ENCODE assay signal across 8 cellular contexts in genomic region chr3:133574260-133574881, GRCh38. TPM values are rescaled to one million over a fixed set of nuclear protein-coding genes. Genes with fewer than 3 reads are reported as not detected.
DNase-seq lines count a peak whose midpoint lies in the region; ATAC-seq, FAIRE-seq and TF ChIP-seq lines count a peak whose summit lies in the region.

No MANE protein-coding gene starts in this region.

- intact Hi-C loops in endothelial cell of umbilical vein (cut with micrococcal nuclease): loop anchor here (5.0 to 10.0 kb wide), 6 partner anchors 42 to 913 kb away; partner anchors contain the start of genes ANAPC13, CEP63 and SRPRB

- H3K27ac Mint-ChIP-seq in activated CD8-positive, alpha-beta T cell treated with anti-CD3 and anti-CD28 coated beads, Interleukin-2, amount 10 ng/mL, durations not matched to agents 7 days and 5 days: peak overlapping the region; percentile 99

- peak; percentile 5 for TF ChIP-seq CTCF in AG09309 (IDR thresholded peaks at IDR 0.05; ENCODE audit: control insufficient read depth, insufficient read depth, low read depth, low read length, missing control alignments)
- no peak for TF ChIP-seq CTCF in HL-60 (IDR thresholded peaks at IDR 0.05; ENCODE audit: insufficient read depth, low read length)
- peak in 1 of 2 donors; percentile 12 for TF ChIP-seq CTCF in endothelial cell of umbilical vein (IDR thresholded peaks at IDR 0.05; ENCODE audit: extremely low read depth in 1 of 2, insufficient read depth in 1 of 2, low read depth in 1 of 2, low read length in 2 of 2)

- H3K36me3 ChIP-seq in endothelial cell of umbilical vein (ENCODE audit: control insufficient read depth in 2 of 2, extremely low read depth in 1 of 2, insufficient read depth in 2 of 2, low read length in 2 of 2) (peaks cover 4 to 15% of the 10 kb centered on the region in 2 experiments), mucosa of stomach (ENCODE audit: control insufficient read depth, insufficient read depth, low read length) (peaks cover 4% of the 10 kb centered on the region)

- H3K4me1 ChIP-seq in endothelial cell of umbilical vein (ENCODE audit: control insufficient read depth, extremely low read depth, insufficient read depth, low read length) (peaks cover 59% of the 10 kb centered on the region), mucosa of stomach (ENCODE audit: control insufficient read depth, insufficient read depth, low read length) (peaks cover 32% of the 10 kb centered on the region)

- no peaks in the 10 kb centered on the region for H3K27me3 Mint-ChIP-seq in activated CD8-positive, alpha-beta T cell treated with anti-CD3 and anti-CD28 coated beads, Interleukin-2, amount 10 ng/mL, durations not matched to agents 7 days and 5 days (ENCODE audit: low read depth)

- no peak for FAIRE-seq in endothelial cell of umbilical vein (lab: Jason Lieb, UNC)

- DNase-seq in AG09309 (ENCODE audit: low read depth) (no peak), HL-60 (ENCODE audit: low read depth in 1 of 2, low spot score in 1 of 2) (peak in 1 of 2 experiments; percentile 42), endothelial cell of umbilical vein (ENCODE audit: low read depth, low spot score) (peak; percentile 75), NCI-H526 (lab: John Stamatoyannopoulos, UW) (no peak)
- peak; percentile 73 for DNase-seq in activated CD8-positive, alpha-beta T cell treated with anti-CD3 and anti-CD28 coated beads, Interleukin-2, amount 10 ng/mL, durations not matched to agents 7 days and 5 days
- peak; percentile 60 to 71 for DNase-seq in stimulated activated CD8-positive, alpha-beta memory T cell treated with anti-CD3 and anti-CD28 coated beads, Interleukin-7, amount 100 ng/mL, for 48 hours (ENCODE audit: extremely low read depth in 1 of 2, low read depth in 1 of 2)

- peak overlapping the region; percentile 71 for H3K4me2 ChIP-seq in endothelial cell of umbilical vein (ENCODE audit: insufficient read depth, low read length)

- H3K27me3 ChIP-seq in HL-60 (ENCODE audit: insufficient read depth, poor library complexity, severe bottlenecking): no peaks in the 10 kb centered on the region
- no peaks in the 10 kb centered on the region for H3K27me3 ChIP-seq in endothelial cell of umbilical vein (ENCODE audit: control insufficient read depth in 2 of 2, insufficient read depth in 2 of 2, low read length in 2 of 2)
- H3K27me3 ChIP-seq in mucosa of stomach (ENCODE audit: control insufficient read depth, insufficient read depth, low read length): no peaks in the 10 kb centered on the region

- peak; percentile 35 for ATAC-seq in GM19455 (IDR thresholded peaks at IDR 0.05; ENCODE audit: unreplicated experiment)
- peak; percentile 29 for ATAC-seq in activated CD8-positive, alpha-beta T cell treated with anti-CD3 and anti-CD28 coated beads, Interleukin-2, amount 10 ng/mL, durations not matched to agents 7 days and 5 days

- TF ChIP-seq POLR2A in endothelial cell of umbilical vein (IDR thresholded peaks at IDR 0.05; ENCODE audit: low read depth, low read length): peak; percentile 45

- H3K9ac ChIP-seq in endothelial cell of umbilical vein (replicated peaks; ENCODE audit: extremely low read depth, insufficient read depth, low read length) (peak overlapping the region; percentile 95), mucosa of stomach (ENCODE audit: low read length) (peak overlapping the region; percentile 86)

- peak overlapping the region; percentile 92 for H3K27ac ChIP-seq in HL-60 (replicated peaks)
- peak overlapping the region; percentile 77 for H3K27ac ChIP-seq in endothelial cell of umbilical vein (ENCODE audit: insufficient read depth, low read depth, low read length)

- H3K9me3 ChIP-seq in endothelial cell of umbilical vein (replicated peaks; ENCODE audit: control insufficient read depth, insufficient read depth, low read length): no peaks in the 10 kb centered on the region
- H3K9me3 ChIP-seq in mucosa of stomach (ENCODE audit: control insufficient read depth, low read length): no peaks in the 10 kb centered on the region

- H3K4me3 Mint-ChIP-seq in activated CD8-positive, alpha-beta T cell treated with anti-CD3 and anti-CD28 coated beads, Interleukin-2, amount 10 ng/mL, durations not matched to agents 7 days and 5 days: peak overlapping the region; percentile 99

- no TSS peak for BruUV-seq in endothelial cell of umbilical vein (replicated peaks; lab: Mats Ljungman, UMichigan)

- peaks cover 9% of the 10 kb centered on the region for H4K20me1 ChIP-seq in endothelial cell of umbilical vein (replicated peaks; ENCODE audit: control insufficient read depth, extremely low read depth, insufficient read depth, low read length)

- peaks cover 45% of the 10 kb centered on the region for H3K36me3 Mint-ChIP-seq in activated CD8-positive, alpha-beta T cell treated with anti-CD3 and anti-CD28 coated beads, Interleukin-2, amount 10 ng/mL, durations not matched to agents 7 days and 5 days (ENCODE audit: low read depth)

- no peak overlapping the region for H2AFZ ChIP-seq in endothelial cell of umbilical vein (ENCODE audit: low read depth, low read length)

- POLR2A ChIA-PET in activated CD8-positive, alpha-beta T cell treated with anti-CD3 and anti-CD28 coated beads, Interleukin-2, amount 10 ng/mL, durations not matched to agents 7 days and 5 days (lab: Charles Lee): interaction anchor here (0.6 to 9.1 kb wide), 13 partner anchors 12 to 148 kb away, joined by 3 to 95 read pairs (median 6); partner anchors contain the start of gene TOPBP1
- POLR2A ChIA-PET in endothelial cell of umbilical vein (lab: Charles Lee): no interaction called here

- no peaks in the 10 kb centered on the region for H3K9me3 Mint-ChIP-seq in activated CD8-positive, alpha-beta T cell treated with anti-CD3 and anti-CD28 coated beads, Interleukin-2, amount 10 ng/mL, durations not matched to agents 7 days and 5 days (ENCODE audit: insufficient read depth)

- dilution Hi-C loops in endothelial cell of umbilical vein (cut with MboI; ENCODE audit: extremely low pct_ligation_motif_present, low sequenced_read_pairs): no loop called here

- H3K4me3 ChIP-seq in AG09309 (ENCODE audit: control insufficient read depth, low read depth, low read length): peak overlapping the region; percentile 70
- peak overlapping the region; percentile 67 for H3K4me3 ChIP-seq in HL-60 (replicated peaks; ENCODE audit: insufficient read depth, low read length)
- H3K4me3 ChIP-seq in endothelial cell of umbilical vein (replicated peaks in 1 of 3; ENCODE audit: insufficient read depth in 1 of 3, low read depth in 1 of 3, low read length in 3 of 3): peak overlapping the region; percentile 82 to 97 (median 97)
- H3K4me3 ChIP-seq in mucosa of stomach (ENCODE audit: low read length): peak overlapping the region; percentile 53

- H3K4me1 Mint-ChIP-seq in activated CD8-positive, alpha-beta T cell treated with anti-CD3 and anti-CD28 coated beads, Interleukin-2, amount 10 ng/mL, durations not matched to agents 7 days and 5 days (ENCODE audit: low read depth): peaks cover 63% of the 10 kb centered on the region

- H3K79me2 ChIP-seq in endothelial cell of umbilical vein (ENCODE audit: control insufficient read depth, insufficient read depth, low read length): peaks cover 54% of the 10 kb centered on the region

- H3K9me1 ChIP-seq in endothelial cell of umbilical vein (replicated peaks; ENCODE audit: control insufficient read depth, extremely low read depth, insufficient read depth, low read length): no peaks in the 10 kb centered on the region

- CTCF ChIA-PET in activated CD8-positive, alpha-beta T cell treated with anti-CD3 and anti-CD28 coated beads, Interleukin-2, amount 10 ng/mL, durations not matched to agents 7 days and 5 days (lab: Charles Lee): interaction anchor here (0.7 to 8.4 kb wide), 14 partner anchors 21 to 848 kb away, joined by 3 to 102 read pairs (median 4); no protein-coding TSS in a partner anchor
- CTCF ChIA-PET in endothelial cell of umbilical vein (lab: Charles Lee): interaction anchor here (0.9 to 13.8 kb wide), 5 partner anchors 68 to 137 kb away, joined by 3 to 224 read pairs (median 12); no protein-coding TSS in a partner anchor

TF ChIP-seq in endothelial cell of umbilical vein, 7 proteins besides CTCF, POLR2A, EP300 and RAD21:
- TF ChIP-seq MYC (IDR thresholded peaks at IDR 0.05; ENCODE audit: low read depth, low read length) (no peak), JUN (IDR thresholded peaks at IDR 0.05; ENCODE audit: borderline replicate concordance, insufficient read depth, insufficient read length, low read depth) (no peak), GATA2 (IDR thresholded peaks at IDR 0.05; ENCODE audit: insufficient read depth, insufficient read length, low read depth, low read length) (no peak), FOS (IDR thresholded peaks at IDR 0.05; ENCODE audit: borderline replicate concordance, insufficient read depth, low read length) (no peak), EZH2 (IDR thresholded peaks at IDR 0.05; ENCODE audit: borderline replicate concordance, low read depth, low read length, severe bottlenecking) (no peak), POLR2AphosphoS5 (IDR thresholded peaks at IDR 0.05; ENCODE audit: insufficient read depth, low read depth, low read length) (peak; percentile 41)
- TF ChIP-seq, protein P1, sequence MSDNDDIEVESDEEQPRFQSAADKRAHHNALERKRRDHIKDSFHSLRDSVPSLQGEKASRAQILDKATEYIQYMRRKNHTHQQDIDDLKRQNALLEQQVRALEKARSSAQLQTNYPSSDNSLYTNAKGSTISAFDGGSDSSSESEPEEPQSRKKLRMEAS (IDR thresholded peaks at IDR 0.05; ENCODE audit: insufficient read depth, insufficient read length): no peak

RNA-seq across cellular contexts. Expression of gene CDV3, which starts 0.9 kb away (rescaled TPM):
- 100 to 1,000 TPM; 195 TPM for total RNA-seq in activated CD8-positive, alpha-beta T cell treated with anti-CD3 and anti-CD28 coated beads, Interleukin-2, amount 10 ng/mL, durations not matched to agents 7 days and 5 days
- 200 and 229 TPM in 2 replicates for total RNA-seq in endothelial cell of umbilical vein
- polyA plus RNA-seq in endothelial cell of umbilical vein: 35.3 and 46.7 TPM in 2 replicates
- polyA plus RNA-seq in endothelial cell of umbilical vein (2011; cell fraction: cytosol; rRNA removed): 75.5 and 76.4 TPM in 2 replicates
- polyA plus RNA-seq in endothelial cell of umbilical vein (2011; cell fraction: nucleus; rRNA removed): 39.2 and 51.3 TPM in 2 replicates
- 145 and 206 TPM in 2 replicates for polyA plus RNA-seq in endothelial cell of umbilical vein (2012)
- 82.8 and 83.0 TPM in 2 replicates for polyA minus RNA-seq in endothelial cell of umbilical vein
- polyA minus RNA-seq in endothelial cell of umbilical vein (2011; cell fraction: cytosol; rRNA and poly(A)+ RNA removed): 60.4 TPM
- 38.6 and 45.7 TPM in 2 replicates for polyA minus RNA-seq in endothelial cell of umbilical vein (2011; cell fraction: nucleus; rRNA and poly(A)+ RNA removed)

Comparison
In these comparisons a context has a peak if more than half of its experiments do, and no peak if none do; other contexts are left out.
1. DNase-seq: peak in activated CD8-positive, alpha-beta T cell treated with anti-CD3 and anti-CD28 coated beads, Interleukin-2, amount 10 ng/mL, durations not matched to agents 7 days and 5 days (single experiment), endothelial cell of umbilical vein (single experiment) and stimulated activated CD8-positive, alpha-beta memory T cell treated with anti-CD3 and anti-CD28 coated beads, Interleukin-7, amount 100 ng/mL, for 48 hours (2 of 2); none in AG09309 (single experiment) and NCI-H526 (0 of 2).
2. Peak in every context shown above with its lines, with median percentiles within 50 percentile points of each other: H3K4me3 ChIP-seq.